In the genomic region with DNA sequence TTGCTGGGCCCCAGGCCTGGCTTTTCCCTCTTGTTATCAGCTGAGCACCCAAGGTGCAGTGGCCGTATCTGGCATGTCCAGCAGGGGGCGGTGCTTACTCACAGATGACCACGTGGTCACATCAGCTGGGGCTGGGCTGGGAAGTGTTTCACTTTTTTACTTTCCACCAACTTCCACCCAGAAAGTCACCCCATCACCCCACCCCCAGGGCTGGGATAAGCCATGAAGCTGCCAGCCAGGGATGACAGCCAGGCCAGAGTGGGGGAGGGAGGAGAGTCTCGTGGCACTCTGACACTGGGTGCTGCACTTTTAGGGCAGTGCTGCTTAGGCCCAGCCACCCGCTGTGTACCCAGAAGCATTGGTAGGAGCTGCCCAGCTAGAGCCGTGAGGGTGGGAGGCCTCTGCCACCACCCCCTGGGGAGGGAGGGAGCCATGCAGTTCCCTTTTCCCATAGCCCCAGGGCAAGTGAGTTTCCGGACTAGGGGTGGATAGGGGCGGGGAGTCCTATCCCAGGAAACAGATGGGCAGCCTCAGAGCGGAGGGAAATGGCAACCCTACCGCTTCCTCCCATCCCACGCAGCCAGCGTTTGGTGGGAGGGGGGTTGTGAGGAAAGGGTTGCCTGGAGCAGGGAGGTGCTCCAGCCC, we compare ENCODE assay signal across 8 cellular contexts. TPM values are rescaled to one million over a fixed set of nuclear protein-coding genes. Genes with fewer than 3 reads are reported as not detected.
DNase-seq lines count a peak whose midpoint lies in the region; ATAC-seq and TF ChIP-seq lines count a peak whose summit lies in the region.

No MANE protein-coding gene starts in this region.

- H3K4me1 ChIP-seq in cardiac muscle cell (ENCODE audit: low read depth): peaks cover 21% of the 10 kb centered on the region

- peak overlapping the region; percentile 4 for H3K27ac ChIP-seq in adipose tissue (ENCODE audit: low read depth, low read length)
- H3K27ac ChIP-seq in cardiac muscle cell: no peak overlapping the region

- CTCF ChIA-PET in BJ (lab: Yijun Ruan, JAX): interaction anchor here (0.7 to 10.3 kb wide), 28 partner anchors 8 to 278 kb away, joined by 3 to 237 read pairs (median 4); partner anchors contain the start of genes C15orf39 and RPP25

- H3K36me3 ChIP-seq in BJ (ENCODE audit: control insufficient read depth, insufficient read depth, low read length): 0 out of 2 replicates have a peak, but pooled peaks cover 1% of the 10 kb centered on the region
- H3K36me3 ChIP-seq in cardiac muscle cell: no peaks in the 10 kb centered on the region

- TF ChIP-seq CTCF in BJ (IDR thresholded peaks at IDR 0.05; ENCODE audit: insufficient read depth, low read depth, low read length): peak; percentile 88
- peak; percentile 89 for TF ChIP-seq CTCF in cardiac muscle cell (IDR thresholded peaks at IDR 0.05; ENCODE audit: low read depth, low read length)
- peak; percentile 94 for TF ChIP-seq CTCF in progenitor cell of endocrine pancreas (IDR thresholded peaks at IDR 0.05; ENCODE audit: unreplicated experiment)
- TF ChIP-seq CTCF in type B pancreatic cell (conservative IDR thresholded peaks at IDR 0.05): peak; percentile 97

- no peaks in the 10 kb centered on the region for H3K27me3 Mint-ChIP-seq in T-helper 1 cell treated with Interleukin-12 subunit alpha and Interleukin-12 subunit beta and Interleukin-4 antibody, amounts not matched to agents 30 μg/mL and 1 μg/mL, for 36 hours (ENCODE audit: low read depth)
- H3K27me3 Mint-ChIP-seq in progenitor cell of endocrine pancreas (no peaks in the 10 kb centered on the region), type B pancreatic cell (no peaks in the 10 kb centered on the region)

- no peaks in the 10 kb centered on the region for H3K9me3 Mint-ChIP-seq in T-helper 1 cell treated with Interleukin-12 subunit alpha and Interleukin-12 subunit beta and Interleukin-4 antibody, amounts not matched to agents 30 μg/mL and 1 μg/mL, for 36 hours
- H3K9me3 Mint-ChIP-seq in progenitor cell of endocrine pancreas (ENCODE audit: low read depth): no peaks in the 10 kb centered on the region
- H3K9me3 Mint-ChIP-seq in type B pancreatic cell: no peaks in the 10 kb centered on the region

- H3K4me3 ChIP-seq in BJ (ENCODE audit: low read depth, low read length) (no peak overlapping the region), cardiac muscle cell (no peak overlapping the region)

- H3K9me3 ChIP-seq in cardiac muscle cell (ENCODE audit: low read depth): no peaks in the 10 kb centered on the region

- peak overlapping the region; percentile 71 for H3K27ac Mint-ChIP-seq in T-helper 1 cell treated with Interleukin-12 subunit alpha and Interleukin-12 subunit beta and Interleukin-4 antibody, amounts not matched to agents 30 μg/mL and 1 μg/mL, for 36 hours
- H3K27ac Mint-ChIP-seq in progenitor cell of endocrine pancreas: peak overlapping the region; percentile 53
- peak overlapping the region; percentile 88 for H3K27ac Mint-ChIP-seq in type B pancreatic cell

- H3K4me1 Mint-ChIP-seq in T-helper 1 cell treated with Interleukin-12 subunit alpha and Interleukin-12 subunit beta and Interleukin-4 antibody, amounts not matched to agents 30 μg/mL and 1 μg/mL, for 36 hours (ENCODE audit: low read depth): peaks cover 43% of the 10 kb centered on the region
- H3K4me1 Mint-ChIP-seq in progenitor cell of endocrine pancreas (ENCODE audit: low read depth) (peaks cover 12% of the 10 kb centered on the region), type B pancreatic cell (ENCODE audit: unreplicated experiment) (peaks cover 29% of the 10 kb centered on the region)

- H3K36me3 Mint-ChIP-seq in T-helper 1 cell treated with Interleukin-12 subunit alpha and Interleukin-12 subunit beta and Interleukin-4 antibody, amounts not matched to agents 30 μg/mL and 1 μg/mL, for 36 hours (ENCODE audit: low read depth): peaks cover 7% of the 10 kb centered on the region
- H3K36me3 Mint-ChIP-seq in progenitor cell of endocrine pancreas (ENCODE audit: insufficient read depth): peaks cover 8% of the 10 kb centered on the region
- peaks cover 14% of the 10 kb centered on the region for H3K36me3 Mint-ChIP-seq in type B pancreatic cell

- ATAC-seq in GM21526 (IDR thresholded peaks at IDR 0.05; ENCODE audit: low FRiP score, unreplicated experiment): peak; percentile 57

- no peak for DNase-seq in BJ (ENCODE audit: low read depth)
- DNase-seq in NCI-H1092 (lab: John Stamatoyannopoulos, UW): peak; percentile 8
- peak; percentile 92 for DNase-seq in cardiac muscle cell (ENCODE audit: low read depth in 1 of 2, low spot score in 1 of 2)
- peak; percentile 93 for DNase-seq in progenitor cell of endocrine pancreas (ENCODE audit: low spot score, unreplicated experiment)
- DNase-seq in type B pancreatic cell (ENCODE audit: extremely low spot score, unreplicated experiment): peak; percentile 91

- H3K27me3 ChIP-seq in BJ (ENCODE audit: control insufficient read depth, insufficient read depth, low read length) (no peaks in the 10 kb centered on the region), cardiac muscle cell (no peaks in the 10 kb centered on the region)

- H3K4me3 Mint-ChIP-seq in T-helper 1 cell treated with Interleukin-12 subunit alpha and Interleukin-12 subunit beta and Interleukin-4 antibody, amounts not matched to agents 30 μg/mL and 1 μg/mL, for 36 hours: peak overlapping the region; percentile 39
- H3K4me3 Mint-ChIP-seq in progenitor cell of endocrine pancreas (ENCODE audit: low read depth) (no peak overlapping the region), type B pancreatic cell (peak overlapping the region; percentile 60)

- 9 to 38% (median 10%) methylated on average over 12 of the region's 12 CpGs for WGBS in adipose tissue, 3 donors

- POLR2A ChIA-PET in BJ (lab: Charles Lee): interaction anchor here (0.9 to 1.2 kb wide), 2 partner anchors 14 to 175 kb away, joined by 3 to 7 read pairs; no protein-coding TSS in a partner anchor

RNA-seq across cellular contexts. Expression of gene PPCDC, which starts 6.1 kb away (rescaled TPM):
- polyA plus RNA-seq in BJ (2011; rRNA removed) (8.2 and 11.1 TPM in 2 replicates), adipose tissue (10 to 100 TPM; 11.1 to 25.0 (median 19.1) TPM), cardiac muscle cell (15.9 and 17.6 TPM in 2 replicates)
- polyA minus RNA-seq in BJ (2011; rRNA and poly(A)+ RNA removed): 4.2 and 5.2 TPM in 2 replicates
- total RNA-seq in cardiac muscle cell (25.6 and 28.3 TPM in 2 replicates), progenitor cell of endocrine pancreas (16.5 and 18.0 TPM in 2 replicates), type B pancreatic cell (ENCODE audit: low replicate concordance) (19.1 and 23.6 TPM in 2 replicates)

RNA-seq across cellular contexts. Expression of gene SCAMP5, which starts 34.1 kb away (rescaled TPM):
- 2.9 and 3.6 TPM in 2 replicates for polyA plus RNA-seq in BJ (2011; rRNA removed)
- polyA minus RNA-seq in BJ (2011; rRNA and poly(A)+ RNA removed): 2.6 and 3.2 TPM in 2 replicates
- 10 to 100 TPM in 1 of 3 donors, 1 to 10 TPM in 2; 1.5 to 49.1 (median 2.8) TPM for polyA plus RNA-seq in adipose tissue
- 5.8 and 8.1 TPM in 2 replicates for total RNA-seq in cardiac muscle cell
- 1.2 and 3.3 TPM in 2 replicates for polyA plus RNA-seq in cardiac muscle cell
- total RNA-seq in progenitor cell of endocrine pancreas: 55.9 and 58.0 TPM in 2 replicates
- 38.1 and 41.8 TPM in 2 replicates for total RNA-seq in type B pancreatic cell (ENCODE audit: low replicate concordance)
